8 cellular contexts compared by ENCODE assay signal in the genomic region with DNA sequence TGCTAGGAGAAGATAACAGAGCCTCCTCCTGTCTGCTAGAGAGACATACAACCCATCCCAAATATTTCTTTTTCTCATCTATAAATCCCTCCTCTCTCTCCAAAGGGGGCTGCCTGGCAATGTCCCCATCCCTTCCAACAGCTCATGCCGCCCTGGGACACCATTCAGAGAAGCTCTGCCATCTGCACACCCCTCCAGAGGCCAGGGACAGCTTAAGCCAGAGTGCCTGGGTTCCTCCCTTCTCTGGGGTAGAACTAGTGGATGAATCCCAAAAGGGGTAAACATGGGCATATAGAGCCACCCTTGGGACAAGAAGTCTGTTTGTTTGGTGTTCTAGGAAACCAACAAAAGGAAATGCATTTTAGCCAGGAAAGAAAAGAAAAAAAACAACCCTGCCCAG. TPM values are rescaled to one million over a fixed set of nuclear protein-coding genes. Genes with fewer than 3 reads are reported as not detected.
"Had no signal": no experiment of that assay in that cellular context is flagged by ENCODE, and none has a peak within 500 bp of the region (broad histone marks: within the 10 kb centered on the region; RNA-seq: fewer than 3 reads in every experiment).

No MANE protein-coding gene starts in this region.

- H3K27ac Mint-ChIP-seq: IgD-negative memory B cell had no signal

- DNase-seq: IMR-90, KBM-7 had no signal

- H3K9me3 Mint-ChIP-seq: IgD-negative memory B cell had no signal

- H3K27ac ChIP-seq: HL-60 had no signal

- H3K4me3 Mint-ChIP-seq: IgD-negative memory B cell had no signal

- H3K4me3 ChIP-seq: K562 had no signal

RNA-seq across cellular contexts. Expression of a gene that starts 2.6 kb away (rescaled TPM):
- total RNA-seq: HepG2, HT-29, IMR-90 had no signal
- polyA plus RNA-seq: HepG2, IgD-negative memory B cell, IMR-90 had no signal

RNA-seq across cellular contexts. Expression of a gene that starts 43.3 kb away (rescaled TPM):
- total RNA-seq: HepG2, HT-29, IMR-90 had no signal
- polyA plus RNA-seq: HepG2, IgD-negative memory B cell, IMR-90 had no signal

RNA-seq across cellular contexts. Expression of a gene that starts 44.9 kb away (rescaled TPM):
- total RNA-seq: HepG2, HT-29, HT1080, IMR-90 had no signal
- polyA plus RNA-seq: HepG2, IgD-negative memory B cell, IMR-90 had no signal
